Comparison of ENCODE assay signal across 8 cellular contexts in the genomic region with DNA sequence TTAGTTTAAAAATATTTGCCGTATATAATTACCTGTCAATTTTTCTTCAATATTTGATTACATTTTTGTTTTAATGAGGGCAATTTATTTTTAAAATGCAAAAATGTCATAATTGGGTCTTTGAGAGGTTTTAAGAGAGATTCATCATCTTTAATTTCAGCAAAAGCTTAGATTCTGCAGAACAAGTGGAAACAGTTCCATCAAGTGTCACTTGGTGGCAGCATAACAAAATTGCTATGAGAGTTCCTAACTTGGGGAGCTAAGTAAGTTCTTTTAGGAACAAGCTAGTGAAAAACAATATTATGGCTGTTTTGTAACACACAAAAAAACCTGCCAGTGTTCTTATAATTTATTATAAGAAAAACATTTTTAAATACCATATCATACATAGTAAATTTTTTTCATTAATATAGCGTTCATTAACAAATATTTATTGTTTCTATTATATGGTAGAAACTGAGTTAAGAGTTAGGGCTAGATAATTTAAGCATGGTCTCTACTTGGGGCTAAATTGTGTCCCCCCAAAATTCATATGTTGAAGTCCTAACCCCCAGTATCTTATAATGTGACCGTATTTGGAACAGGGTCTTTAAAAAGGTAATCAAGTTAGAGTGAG.
DNase-seq lines count a peak whose midpoint lies in the region; ATAC-seq, FAIRE-seq and TF ChIP-seq lines count a peak whose summit lies in the region.

No MANE protein-coding gene starts in this region.

- H3K9me1 ChIP-seq in keratinocyte (ENCODE audit: control insufficient read depth, extremely low read depth, insufficient read depth, low read length), result no peaks in the 10 kb centered on the region

- H2AFZ ChIP-seq in keratinocyte (ENCODE audit: control insufficient read depth, low read length), result no peak overlapping the region

- no peak for FAIRE-seq in keratinocyte (lab: Jason Lieb, UNC)

- no peak overlapping the region for H3K4me2 ChIP-seq in keratinocyte (ENCODE audit: control insufficient read depth, extremely low read depth, insufficient read depth, low read depth, low read length)

- H3K4me1 ChIP-seq in keratinocyte (ENCODE audit: control insufficient read depth, extremely low read depth, insufficient read depth, low read length), result peaks cover 27% of the 10 kb centered on the region

- H3K9me3 ChIP-seq in keratinocyte (ENCODE audit: control insufficient read depth, low read depth, low read length) (no peaks in the 10 kb centered on the region), MG63 (no peaks in the 10 kb centered on the region)

- no peaks in the 10 kb centered on the region for H4K20me1 ChIP-seq in keratinocyte (ENCODE audit: control insufficient read depth, extremely low read depth, insufficient read depth, low read length)

- TF ChIP-seq CTCF in GM12865 (IDR thresholded peaks at IDR 0.05; ENCODE audit: insufficient read depth, low read depth, low read length, missing control alignments) (peak; percentile 53), keratinocyte (optimal IDR thresholded peaks at IDR 0.05 in 1 of 3, IDR thresholded peaks at IDR 0.05 in 1 of 3, conservative IDR thresholded peaks at IDR 0.05 in 1 of 3; ENCODE audit: extremely low read depth in 1 of 3, insufficient read depth in 2 of 3, low read length in 3 of 3) (peak in 2 of 3 experiments; percentile 61 to 71)

- no peak for ATAC-seq in HG03457 (IDR thresholded peaks at IDR 0.05; ENCODE audit: unreplicated experiment)

- no peak overlapping the region for H3K9ac ChIP-seq in keratinocyte (ENCODE audit: control insufficient read depth, extremely low read depth, insufficient read depth, low read length)

- no peaks in the 10 kb centered on the region for H3K79me2 ChIP-seq in keratinocyte (ENCODE audit: control insufficient read depth, insufficient read depth, low read length)

- H3K36me3 ChIP-seq in keratinocyte (ENCODE audit: control insufficient read depth in 2 of 2, extremely low read depth in 1 of 2, insufficient read depth in 2 of 2, low read length in 2 of 2) (no peaks in the 10 kb centered on the region), MG63 (no peaks in the 10 kb centered on the region)

- dilution Hi-C loops in keratinocyte (cut with MboI; ENCODE audit: extremely low pct_ligation_motif_present, low sequenced_read_pairs), result no loop called here

- H3K27me3 ChIP-seq in keratinocyte (ENCODE audit: control insufficient read depth, extremely low read depth, insufficient read depth, low read length), result no peaks in the 10 kb centered on the region
- no peaks in the 10 kb centered on the region for H3K27me3 ChIP-seq in MG63

- H3K4me3 ChIP-seq in GM12865 (ENCODE audit: low read depth, low read length) (no peak overlapping the region), keratinocyte (ENCODE audit: control insufficient read depth in 2 of 3, extremely low read depth in 1 of 3, insufficient read depth in 2 of 3, low read depth in 1 of 3, low read length in 3 of 3) (no peak overlapping the region), MG63 (no peak overlapping the region)

- H3K27ac ChIP-seq in keratinocyte (ENCODE audit: control insufficient read depth, insufficient read depth, low read length), result peak overlapping the region; percentile 36

- DNase-seq in AG08396 (ENCODE audit: low spot score), result peak; percentile 21
- peak; percentile 43 for DNase-seq in GM12865 (ENCODE audit: low read depth)
- peak; percentile 14 for DNase-seq in MV-4-11 (lab: John Stamatoyannopoulos, UW)
- DNase-seq in amniotic stem cell (lab: John Stamatoyannopoulos, UW), result peak; percentile 52
- DNase-seq in keratinocyte (ENCODE audit: low read depth, low spot score), result no peak
- no peak for DNase-seq in MG63
- DNase-seq in stimulated activated CD4-positive, alpha-beta T cell treated with anti-CD3 and anti-CD28 coated beads, Interleukin-12 subunit alpha, Interleukin-12 subunit beta, amount 100 ng/mL, for 4 hours, result no peak

Comparison
In these comparisons a context has a peak if more than half of its experiments do, and no peak if none do; other contexts are left out.
1. DNase-seq: peak in AG08396 (single experiment), GM12865 (single experiment), MV-4-11 (single experiment) and amniotic stem cell (single experiment); none in keratinocyte (single experiment), MG63 (single experiment) and stimulated activated CD4-positive, alpha-beta T cell treated with anti-CD3 and anti-CD28 coated beads, Interleukin-12 subunit alpha, Interleukin-12 subunit beta, amount 100 ng/mL, for 4 hours (single experiment).